11 cellular contexts compared by ENCODE assay signal in the genomic region with DNA sequence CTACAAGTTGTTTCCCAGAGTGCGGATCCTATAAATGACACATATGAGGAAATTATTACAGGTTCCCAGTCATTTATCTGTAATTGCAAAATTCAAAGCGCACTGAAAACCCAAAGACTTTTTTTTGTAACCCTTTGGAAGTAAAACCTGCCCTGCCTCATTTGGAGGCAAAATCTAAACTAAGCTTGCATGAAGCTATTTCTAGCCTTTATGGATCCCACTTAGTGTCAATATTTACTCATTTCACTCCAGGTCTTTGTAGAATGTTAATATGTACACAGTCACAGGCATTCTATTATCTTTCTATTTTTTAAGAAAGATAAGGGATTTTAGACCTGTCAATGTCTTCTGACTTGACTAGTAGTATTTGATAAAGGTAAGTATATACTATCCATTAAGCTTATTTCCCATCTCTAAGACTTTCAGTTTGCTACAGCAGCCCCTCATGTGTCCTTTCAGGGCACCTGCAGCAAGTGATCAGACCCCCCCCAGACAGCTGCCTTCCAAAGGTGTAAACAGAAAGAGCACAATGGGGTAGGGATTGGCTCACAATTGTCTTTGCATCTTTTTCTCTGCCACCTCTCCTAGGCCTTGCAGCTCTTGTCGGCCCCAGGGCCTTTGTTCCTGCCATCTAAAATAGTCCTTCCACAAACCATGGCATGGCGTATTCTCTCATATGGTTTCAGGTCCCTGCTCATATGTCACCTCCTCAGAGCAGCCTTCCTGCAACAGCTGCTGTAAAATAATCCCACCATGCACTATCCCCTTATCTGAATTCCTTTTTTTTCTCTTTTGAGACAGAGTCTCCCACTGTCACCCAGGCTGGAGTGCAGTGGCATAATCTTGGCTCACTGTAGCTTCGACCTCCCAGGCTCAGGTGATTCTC. TPM values are rescaled to one million over a fixed set of nuclear protein-coding genes. Genes with fewer than 3 reads are reported as not detected.
DNase-seq lines count a peak whose midpoint lies in the region; ATAC-seq and TF ChIP-seq lines count a peak whose summit lies in the region.
"Had no signal": no experiment of that assay in that cellular context is flagged by ENCODE, and none has a peak within 500 bp of the region (broad histone marks: within the 10 kb centered on the region; RNA-seq: fewer than 3 reads in every experiment).

No MANE protein-coding gene starts in this region.

- H3K4me3 Mint-ChIP-seq in activated naive CD4-positive, alpha-beta T cell treated with anti-CD3 and anti-CD28 coated beads, Interleukin-2, amount 50 U/mL, for 24 hours, result peak overlapping the region; percentile 90
- H3K4me3 Mint-ChIP-seq in effector memory CD8-positive, alpha-beta T cell, result peak overlapping the region; percentile 44 to 90
- H3K4me3 Mint-ChIP-seq in type B pancreatic cell, result peak overlapping the region; percentile 93

- ATAC-seq in activated naive CD4-positive, alpha-beta T cell treated with anti-CD3 and anti-CD28 coated beads, Interleukin-2, amount 50 U/mL, for 72 hours, result no peak
- ATAC-seq in effector memory CD8-positive, alpha-beta T cell (replicated peaks), result no peak
- no peak for ATAC-seq in GM18517 (IDR thresholded peaks at IDR 0.05; ENCODE audit: unreplicated experiment)

- H3K9me3 ChIP-seq in spleen, result peaks cover 0 to 4% (median 0%) of the 10 kb centered on the region in 8 donors

- H3K4me1 ChIP-seq in spleen, result peaks cover 11 to 43% (median 37%) of the 10 kb centered on the region in 6 donors

- peak overlapping the region in 1 of 8 donors; percentile 95 for H3K27ac ChIP-seq in spleen

- peak overlapping the region; percentile 71 for H3K27ac Mint-ChIP-seq in activated naive CD4-positive, alpha-beta T cell treated with anti-CD3 and anti-CD28 coated beads, Interleukin-2, amount 50 U/mL, for 24 hours
- peak overlapping the region in 1 of 2 donors; percentile 92 for H3K27ac Mint-ChIP-seq in activated naive CD4-positive, alpha-beta T cell treated with anti-CD3 and anti-CD28 coated beads, Interleukin-2, amount 50 U/mL, for 72 hours
- H3K27ac Mint-ChIP-seq in effector memory CD8-positive, alpha-beta T cell, result peak overlapping the region in 1 of 2 donors; percentile 94
- peak overlapping the region; percentile 92 for H3K27ac Mint-ChIP-seq in type B pancreatic cell

- no peaks in the 10 kb centered on the region for H3K27me3 Mint-ChIP-seq in activated naive CD4-positive, alpha-beta T cell treated with anti-CD3 and anti-CD28 coated beads, Interleukin-2, amount 50 U/mL, for 24 hours
- peaks cover 0 to 24% of the 10 kb centered on the region in 2 donors for H3K27me3 Mint-ChIP-seq in effector memory CD8-positive, alpha-beta T cell
- no peaks in the 10 kb centered on the region for H3K27me3 Mint-ChIP-seq in type B pancreatic cell

- DNase-seq in activated naive CD4-positive, alpha-beta T cell treated with anti-CD3 and anti-CD28 coated beads, Interleukin-2, amount 50 U/mL, for 72 hours (ENCODE audit: low spot score in 2 of 2), result no peak
- DNase-seq in NCI-H748 treated with DMSO at 0.1 percent for 48 hours (lab: John Stamatoyannopoulos, UW) (peak; percentile 82), type B pancreatic cell (ENCODE audit: extremely low spot score, unreplicated experiment) (no peak), spleen (no peak), mesenteric fat pad (ENCODE audit: low spot score) (no peak)
- DNase-seq in effector memory CD8-positive, alpha-beta T cell, result no peak
- DNase-seq: aorta, foreskin melanocyte, occipital lobe had no signal

- no peak for TF ChIP-seq CTCF in type B pancreatic cell (conservative IDR thresholded peaks at IDR 0.05)
- no peak for TF ChIP-seq CTCF in spleen (IDR thresholded peaks at IDR 0.05 in 8 of 11, conservative IDR thresholded peaks at IDR 0.05 in 3 of 11)

- H3K36me3 ChIP-seq in spleen, result no peaks in the 10 kb centered on the region

- 90 to 95% (median 91%) methylated on average over 5 of the region's 5 CpGs for WGBS in spleen, 5 donors

- H3K9me3 Mint-ChIP-seq in activated naive CD4-positive, alpha-beta T cell treated with anti-CD3 and anti-CD28 coated beads, Interleukin-2, amount 50 U/mL, for 24 hours, result no peaks in the 10 kb centered on the region
- no peaks in the 10 kb centered on the region for H3K9me3 Mint-ChIP-seq in activated naive CD4-positive, alpha-beta T cell treated with anti-CD3 and anti-CD28 coated beads, Interleukin-2, amount 50 U/mL, for 72 hours
- no peaks in the 10 kb centered on the region for H3K9me3 Mint-ChIP-seq in effector memory CD8-positive, alpha-beta T cell
- no peaks in the 10 kb centered on the region for H3K9me3 Mint-ChIP-seq in type B pancreatic cell

- no peaks in the 10 kb centered on the region for H3K36me3 Mint-ChIP-seq in activated naive CD4-positive, alpha-beta T cell treated with anti-CD3 and anti-CD28 coated beads, Interleukin-2, amount 50 U/mL, for 24 hours
- H3K36me3 Mint-ChIP-seq in activated naive CD4-positive, alpha-beta T cell treated with anti-CD3 and anti-CD28 coated beads, Interleukin-2, amount 50 U/mL, for 72 hours, result peaks cover 4 to 5% of the 10 kb centered on the region in 2 donors
- H3K36me3 Mint-ChIP-seq in effector memory CD8-positive, alpha-beta T cell (ENCODE audit: insufficient read depth), result peaks cover 4% of the 10 kb centered on the region
- H3K36me3 Mint-ChIP-seq in type B pancreatic cell, result no peaks in the 10 kb centered on the region

- H3K4me3 ChIP-seq in spleen, result peak overlapping the region in 1 of 8 donors; percentile 82

- peaks cover 9% of the 10 kb centered on the region for H3K4me1 Mint-ChIP-seq in activated naive CD4-positive, alpha-beta T cell treated with anti-CD3 and anti-CD28 coated beads, Interleukin-2, amount 50 U/mL, for 24 hours
- H3K4me1 Mint-ChIP-seq in effector memory CD8-positive, alpha-beta T cell (ENCODE audit: low read depth in 2 of 2), result peaks cover 7 to 17% of the 10 kb centered on the region in 2 donors
- peaks cover 18% of the 10 kb centered on the region for H3K4me1 Mint-ChIP-seq in type B pancreatic cell (ENCODE audit: unreplicated experiment)

- intact Hi-C loops in spleen (cut with DNase I; ENCODE audit: low total_unique reads), result loop anchor here (5.0 kb wide), 1 partner anchor 172 kb away; no protein-coding TSS in a partner anchor

- TF ChIP-seq POLR2A in spleen (IDR thresholded peaks at IDR 0.05), result no peak

- no peaks in the 10 kb centered on the region for H3K27me3 ChIP-seq in spleen (replicated peaks in 1 of 7)

RNA-seq across cellular contexts. Expression of gene REPS1, which starts 1.3 kb away (rescaled TPM):
- 10 to 100 TPM; 40.5 to 59.6 TPM for total RNA-seq in activated naive CD4-positive, alpha-beta T cell treated with anti-CD3 and anti-CD28 coated beads, Interleukin-2, amount 50 U/mL, for 72 hours
- 57.0 and 95.8 TPM in 2 replicates for total RNA-seq in type B pancreatic cell (ENCODE audit: low replicate concordance)
- 10 to 100 TPM; 41.2 to 75.7 (median 61.6) TPM for total RNA-seq in spleen
- 10 to 100 TPM; 17.2 to 31.5 (median 26.5) TPM for polyA plus RNA-seq in spleen
- total RNA-seq in mesenteric fat pad, result 34.5 TPM

RNA-seq across cellular contexts. Expression of gene ABRACL, which starts 39.2 kb away (rescaled TPM):
- 100 to 1,000 TPM in 1 of 2 donors, 10 to 100 TPM in 1; 93.8 to 192 TPM for total RNA-seq in activated naive CD4-positive, alpha-beta T cell treated with anti-CD3 and anti-CD28 coated beads, Interleukin-2, amount 50 U/mL, for 72 hours
- total RNA-seq in type B pancreatic cell (ENCODE audit: low replicate concordance) (47.1 and 88.9 TPM in 2 replicates), spleen (10 to 100 TPM; 56.5 to 89.4 (median 69.3) TPM), mesenteric fat pad (23.8 TPM)
- 100 to 1,000 TPM in 2 of 3 donors, 10 to 100 TPM in 1; 76.4 to 183 (median 148) TPM for polyA plus RNA-seq in spleen
